In the genomic region with DNA sequence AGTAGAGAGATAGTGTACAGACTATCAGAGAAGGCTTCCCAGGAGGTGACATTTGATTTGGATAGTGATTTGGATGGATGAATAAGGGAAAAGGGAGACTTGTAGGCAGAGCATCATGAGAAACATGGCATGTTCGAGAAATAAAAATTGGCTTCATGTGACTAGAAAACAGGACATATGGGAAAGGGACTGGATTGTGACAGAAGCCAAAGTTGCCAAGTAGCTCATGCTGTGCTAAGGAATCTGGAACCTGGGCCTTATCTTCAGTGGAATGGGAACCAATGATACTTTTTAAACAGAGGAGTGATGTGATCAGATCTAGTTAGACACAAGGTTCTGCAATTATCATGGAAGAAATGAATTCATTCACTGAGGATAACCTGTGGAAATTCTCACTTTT, we compare ENCODE assay signal across 6 cellular contexts.
DNase-seq lines count a peak whose midpoint lies in the region; ATAC-seq, FAIRE-seq and TF ChIP-seq lines count a peak whose summit lies in the region.
"Not testable (repeated sequence)": the region's sequence is repeated elsewhere in the genome, so short reads cannot be mapped to it uniquely, and the experiment has no call there.

No MANE protein-coding gene starts in this region.

- not testable (repeated sequence) for BruUV-seq in PC-3 (replicated peaks; lab: Mats Ljungman, UMichigan)

- not testable (repeated sequence) for DNase-seq in GM19239 (ENCODE audit: insufficient read length, low spot score); PC-3; cardiac muscle cell (ENCODE audit: low read depth in 1 of 2, low spot score in 1 of 2); osteocyte (ENCODE audit: extremely low spot score, unreplicated experiment)
- DNase-seq in cerebellar cortex (ENCODE audit: low spot score) = peak; percentile 69

- not testable (repeated sequence) for H3F3A ChIP-seq in PC-3 (ENCODE audit: low read length, unreplicated experiment)

- H3K4me1 Mint-ChIP-seq in brain = peaks cover 79% of the 10 kb centered on the region
- peaks cover 60% of the 10 kb centered on the region for H3K4me1 Mint-ChIP-seq in osteocyte (ENCODE audit: unreplicated experiment)

- not testable (repeated sequence) for ATAC-seq in PC-3

- H3K9me2 ChIP-seq in PC-3 (replicated peaks; ENCODE audit: low read length) = not testable (repeated sequence)

- CTCF ChIA-PET in PC-3 (lab: Charles Lee) = not testable (repeated sequence)

- not testable (repeated sequence) for H3K9ac ChIP-seq in PC-3 (ENCODE audit: low read length)

- H3K27ac Mint-ChIP-seq in brain (peak overlapping the region in 4 of 5 experiments; percentile 9 to 93 (median 42)), osteocyte (ENCODE audit: unreplicated experiment) (peak overlapping the region; percentile 69)

- H3K36me3 Mint-ChIP-seq in brain (peaks cover 18% of the 10 kb centered on the region), osteocyte (ENCODE audit: unreplicated experiment) (peaks cover 14% of the 10 kb centered on the region)

- H3K9me3 Mint-ChIP-seq in brain; osteocyte (ENCODE audit: unreplicated experiment): not testable (repeated sequence)

- H3K4me2 ChIP-seq in PC-3 (ENCODE audit: low read length) = peak overlapping the region; percentile 11; the same call in 1 of the 2 replicates

- H2AFZ ChIP-seq in PC-3 (ENCODE audit: low read length) = not testable (repeated sequence)

- not testable (repeated sequence) for H3K27ac ChIP-seq in PC-3 (ENCODE audit: low read length)
- peak overlapping the region; percentile 57 for H3K27ac ChIP-seq in cardiac muscle cell

- POLR2A ChIA-PET in PC-3 (lab: Charles Lee; ENCODE audit: unreplicated experiment) = not testable (repeated sequence)

- H3K36me3 ChIP-seq in PC-3 (ENCODE audit: low read depth, low read length) = not testable (repeated sequence)
- peaks cover 18% of the 10 kb centered on the region for H3K36me3 ChIP-seq in cardiac muscle cell

- peak overlapping the region in 2 of 5 experiments; percentile 3 to 21 for H3K4me3 Mint-ChIP-seq in brain
- H3K4me3 Mint-ChIP-seq in osteocyte (ENCODE audit: unreplicated experiment) = not testable (repeated sequence)

- not testable (repeated sequence) for H3K79me2 ChIP-seq in PC-3 (ENCODE audit: low read length)

- not testable (repeated sequence) for H3K4me3 ChIP-seq in PC-3 (ENCODE audit: low read length); cardiac muscle cell

- H3K4me1 ChIP-seq in PC-3 (ENCODE audit: insufficient read depth, low read length) (peaks cover 53% of the 10 kb centered on the region), cardiac muscle cell (ENCODE audit: low read depth) (peaks cover 48% of the 10 kb centered on the region)

- not testable (repeated sequence) for H4K20me1 ChIP-seq in PC-3 (ENCODE audit: low read length)

- H3K27me3 Mint-ChIP-seq in brain; osteocyte (ENCODE audit: unreplicated experiment): not testable (repeated sequence)

- not testable (repeated sequence) for H3K9me3 ChIP-seq in PC-3 (ENCODE audit: low read length); cardiac muscle cell (ENCODE audit: low read depth)

- FAIRE-seq in GM19239 (lab: Jason Lieb, UNC) = peak; percentile 56

- intact Hi-C loops in PC-3 (cut with micrococcal nuclease) = loop anchor here (5.0 to 10.0 kb wide), 3 partner anchors 115 to 947 kb away; no protein-coding TSS in a partner anchor

- not testable (repeated sequence) for TF ChIP-seq CTCF in PC-3 (conservative IDR thresholded peaks at IDR 0.05; ENCODE audit: low read depth, low read length); brain (conservative IDR thresholded peaks at IDR 0.05); cardiac muscle cell (IDR thresholded peaks at IDR 0.05; ENCODE audit: low read depth, low read length); osteocyte (IDR thresholded peaks at IDR 0.05)

- H3K27me3 ChIP-seq in PC-3 (ENCODE audit: low read length); cardiac muscle cell: not testable (repeated sequence)
